7 cellular contexts compared by ENCODE assay signal in the genomic region with DNA sequence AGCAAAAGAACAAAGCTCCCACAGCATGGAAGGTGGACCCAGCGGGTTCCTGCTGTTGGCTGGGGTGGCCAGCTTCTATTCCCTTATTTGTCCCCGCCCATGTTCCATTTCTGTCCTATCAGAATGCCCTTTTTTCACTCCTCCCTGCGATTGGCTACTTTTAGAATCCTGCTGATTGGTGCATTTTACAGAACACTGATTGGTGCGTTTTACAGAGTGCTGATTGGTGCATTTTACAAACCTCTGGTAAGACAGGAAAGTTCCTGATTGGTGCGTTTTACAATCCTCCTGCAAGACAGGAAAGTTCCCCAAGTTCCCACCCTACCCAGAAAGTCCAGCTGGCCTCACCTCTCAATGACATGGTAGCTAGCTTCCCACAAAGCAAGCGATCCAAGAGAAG.
"Had no signal": no experiment of that assay in that cellular context is flagged by ENCODE, and none has a peak within 500 bp of the region (broad histone marks: within the 10 kb centered on the region; RNA-seq: fewer than 3 reads in every experiment).

No MANE protein-coding gene starts in this region.

- FAIRE-seq: H1, H54, HTR-8/SVneo had no signal

- H2AFZ ChIP-seq: GM23338 had no signal

- H3K4me2 ChIP-seq: GM23338 had no signal

- ATAC-seq: GM23338 had no signal

- H3K4me3 ChIP-seq: GM23338 had no signal

- DNase-seq: H9, HCEC 1CT, KG1 had no signal
